In the genomic region with DNA sequence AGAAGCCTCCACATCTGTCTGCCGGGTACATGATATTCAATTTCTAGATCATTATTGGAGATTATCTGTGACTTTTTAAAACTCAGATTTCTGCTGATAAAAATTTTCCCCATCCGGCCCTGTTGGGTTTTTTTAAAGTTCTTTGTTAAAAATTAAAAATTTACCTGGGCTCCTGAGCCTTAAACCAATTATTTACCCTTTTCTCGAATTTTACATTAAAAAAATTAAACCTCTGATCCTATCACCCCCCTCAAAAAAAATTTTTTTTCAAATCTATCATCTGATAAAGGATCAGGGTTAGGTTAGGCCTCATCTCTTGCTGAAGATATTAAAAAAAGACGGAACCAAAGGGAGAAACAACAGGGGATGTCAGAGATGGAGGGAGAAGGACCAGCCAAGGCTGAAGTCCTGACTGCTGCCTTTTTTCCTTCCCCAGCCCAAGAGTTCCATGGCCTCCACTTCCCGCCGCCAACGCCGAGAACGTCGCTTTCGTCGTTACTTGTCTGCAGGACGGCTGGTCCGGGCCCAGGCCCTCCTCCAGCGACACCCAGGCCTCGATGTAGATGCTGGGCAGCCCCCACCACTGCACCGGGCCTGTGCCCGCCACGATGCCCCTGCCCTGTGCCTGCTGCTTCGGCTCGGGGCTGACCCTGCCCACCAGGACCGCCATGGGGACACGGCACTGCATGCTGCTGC, we compare ENCODE assay signal across 8 cellular contexts. TPM values are rescaled to one million over a fixed set of nuclear protein-coding genes. Genes with fewer than 3 reads are reported as not detected.
A peak's percentile ranks its signal among the peaks of the same experiment; 100 is the strongest.
DNase-seq lines count a peak whose midpoint lies in the region; ATAC-seq and TF ChIP-seq lines count a peak whose summit lies in the region.

No MANE protein-coding gene starts in this region.

- POLR2A ChIA-PET in BJ (lab: Charles Lee), result interaction anchor here (0.5 to 0.6 kb wide), 2 partner anchors 79 to 380 kb away, joined by 16 to 22 read pairs; no protein-coding TSS in a partner anchor

- peak overlapping the region; percentile 95 for H3K4me3 Mint-ChIP-seq in natural killer cell

- CTCF ChIA-PET in BJ (lab: Yijun Ruan, JAX), result interaction anchor here (0.5 to 17.0 kb wide), 13 partner anchors 11 to 404 kb away, joined by 3 to 433 read pairs (median 3); partner anchors contain the start of genes LST1, LTB, NCR3 and TNF

- H3K4me1 Mint-ChIP-seq in natural killer cell, result peaks cover 30 to 37% of the 10 kb centered on the region in 2 donors

- H3K4me3 ChIP-seq in BJ (ENCODE audit: low read depth, low read length), result peak overlapping the region; percentile 50
- peak overlapping the region; percentile 29 to 82 (median 68) for H3K4me3 ChIP-seq in dorsolateral prefrontal cortex

- H3K27ac ChIP-seq in dorsolateral prefrontal cortex, result peak overlapping the region; percentile 51 to 96 (median 90)

- H3K27me3 ChIP-seq in BJ (ENCODE audit: control insufficient read depth, insufficient read depth, low read length) (no peaks in the 10 kb centered on the region), dorsolateral prefrontal cortex (no peaks in the 10 kb centered on the region)

- in situ Hi-C loops in G401 (cut with HindIII; ENCODE audit: low sequenced_read_pairs), result no loop called here

- DNase-seq in BJ (ENCODE audit: low read depth), result no peak
- DNase-seq in NAMALWA (ENCODE audit: low spot score), result peak; percentile 8
- DNase-seq in dorsolateral prefrontal cortex, result no peak
- DNase-seq in natural killer cell, result no peak
- DNase-seq in NCI-H2196 (lab: John Stamatoyannopoulos, UW; ENCODE audit: unreplicated experiment), result no peak
- DNase-seq in G401 (ENCODE audit: low spot score), result no peak
- DNase-seq in left lobe of liver (ENCODE audit: low spot score), result no peak

- TF ChIP-seq CTCF in BJ (IDR thresholded peaks at IDR 0.05; ENCODE audit: insufficient read depth, low read depth, low read length), result no peak
- peak in 2 of 56 donors; percentile 1 to 7 for TF ChIP-seq CTCF in dorsolateral prefrontal cortex (IDR thresholded peaks at IDR 0.05 in 54 of 56, conservative IDR thresholded peaks at IDR 0.05 in 2 of 56; ENCODE audit: low read depth in 1 of 56, partially characterized antibody in 56 of 56)
- no peak for TF ChIP-seq CTCF in natural killer cell (IDR thresholded peaks at IDR 0.05)

- H3K36me3 Mint-ChIP-seq in natural killer cell, result no peaks in the 10 kb centered on the region

- ATAC-seq in natural killer cell, result no peak
- no peak for ATAC-seq in GM18868 (IDR thresholded peaks at IDR 0.05; ENCODE audit: unreplicated experiment)
- ATAC-seq in left lobe of liver, result no peak

- intact Hi-C loops in dorsolateral prefrontal cortex (cut with DNase I), result loop anchor here (2.0 to 10.0 kb wide), 10 partner anchors 34 to 417 kb away; partner anchors contain the start of genes BAG6 (in 1 of the 2), EHMT2 (in 1 of the 2), LTB (in 1 of the 2) and NEU1 (in 1 of the 2)
- intact Hi-C loops in natural killer cell (cut with micrococcal nuclease), result loop anchor here (1.0 to 10.0 kb wide), 4 partner anchors 33 to 187 kb away; partner anchors contain the start of gene CLIC1

- peak overlapping the region; percentile 90 to 97 for H3K27ac Mint-ChIP-seq in natural killer cell

- H3K9me3 Mint-ChIP-seq in natural killer cell, result no peaks in the 10 kb centered on the region

- no peaks in the 10 kb centered on the region for H3K27me3 Mint-ChIP-seq in natural killer cell (ENCODE audit: low read depth in 2 of 2)

- peaks cover 3% of the 10 kb centered on the region; the same call in 1 of the 2 replicates for H3K36me3 ChIP-seq in BJ (ENCODE audit: control insufficient read depth, insufficient read depth, low read length)

RNA-seq across cellular contexts. Expression of gene NFKBIL1, which starts 0.5 kb away (rescaled TPM):
- polyA plus RNA-seq in BJ (2011; rRNA removed), result 10.8 and 13.6 TPM in 2 replicates
- 5.4 and 6.6 TPM in 2 replicates for polyA minus RNA-seq in BJ (2011; rRNA and poly(A)+ RNA removed)
- total RNA-seq in dorsolateral prefrontal cortex, result 10 to 100 TPM; 13.8 to 27.3 (median 20.1) TPM
- total RNA-seq in natural killer cell, result 10 to 100 TPM in 2 of 3 donors, 1 to 10 TPM in 1; 8.1 to 10.9 (median 10.7) TPM
- total RNA-seq in G401 (2014; rRNA removed; shearing (Covaris generic)), result 19.8 and 24.9 TPM in 2 replicates
- total RNA-seq in left lobe of liver, result 9.4 TPM

RNA-seq across cellular contexts. Expression of gene ATP6V1G2, which starts 1.5 kb away (rescaled TPM):
- polyA plus RNA-seq in BJ (2011; rRNA removed), result 2.7 and 3.6 TPM in 2 replicates
- polyA minus RNA-seq in BJ (2011; rRNA and poly(A)+ RNA removed), result 0.36 and 1.1 TPM in 2 replicates
- total RNA-seq in dorsolateral prefrontal cortex (100 to 1,000 TPM in 118 of 120 experiments, 10 to 100 TPM in 2; 80.0 to 352 (median 250) TPM), natural killer cell (1 to 10 TPM; 1.0 to 2.5 (median 2.1) TPM), left lobe of liver (not detected)
- 3.8 and 4.9 TPM in 2 replicates for total RNA-seq in G401 (2014; rRNA removed; shearing (Covaris generic))

RNA-seq across cellular contexts. Expression of gene DDX39B, which starts 6.1 kb away (rescaled TPM):
- 412 and 584 TPM in 2 replicates for polyA plus RNA-seq in BJ (2011; rRNA removed)
- polyA minus RNA-seq in BJ (2011; rRNA and poly(A)+ RNA removed), result 531 and 787 TPM in 2 replicates
- 100 to 1,000 TPM; 154 to 265 (median 191) TPM for total RNA-seq in dorsolateral prefrontal cortex
- 100 to 1,000 TPM; 506 to 571 (median 534) TPM for total RNA-seq in natural killer cell
- total RNA-seq in G401 (2014; rRNA removed; shearing (Covaris generic)), result 771 and 792 TPM in 2 replicates
- 126 TPM for total RNA-seq in left lobe of liver

RNA-seq across cellular contexts. Expression of gene MCCD1, which starts 19.1 kb away (rescaled TPM):
- polyA plus RNA-seq in BJ (2011; rRNA removed), result not detected in 2 replicates
- not detected in 2 replicates for polyA minus RNA-seq in BJ (2011; rRNA and poly(A)+ RNA removed)
- total RNA-seq in dorsolateral prefrontal cortex, result not detected
- not detected for total RNA-seq in natural killer cell
- 2.1 TPM in 1 of 2 replicates, not detected in the other for total RNA-seq in G401 (2014; rRNA removed; shearing (Covaris generic))
- total RNA-seq in left lobe of liver, result not detected

RNA-seq across cellular contexts. Expression of gene LTA, which starts 24.2 kb away (rescaled TPM):
- polyA plus RNA-seq in BJ (2011; rRNA removed), result not detected in 2 replicates
- polyA minus RNA-seq in BJ (2011; rRNA and poly(A)+ RNA removed), result not detected in 2 replicates
- total RNA-seq in dorsolateral prefrontal cortex (1 to 10 TPM in 4 of 120 experiments, under 1 TPM in 44, not detected in 72; 0.30 to 1.9 (median 0.53) TPM), natural killer cell (10 to 100 TPM in 1 of 3 donors, 1 to 10 TPM in 2; 7.6 to 13.1 (median 8.7) TPM), left lobe of liver (0.93 TPM)
- not detected in 2 replicates for total RNA-seq in G401 (2014; rRNA removed; shearing (Covaris generic))

Comparison
In these comparisons a context has a peak if more than half of its experiments do, and no peak if none do; other contexts are left out.
1. RNA of gene ATP6V1G2, which starts 1.5 kb away (total RNA-seq): 80.0 to 352 TPM in dorsolateral prefrontal cortex; 3.8 to 4.9 TPM in G401, 1.0 to 2.5 TPM in natural killer cell and not detected in left lobe of liver (single experiment); every median in the first group is over 10 times any median in the second.